20 cellular contexts compared by ENCODE assay signal in genomic region chr9:78014776-78015175, GRCh38. TPM values are rescaled to one million over a fixed set of nuclear protein-coding genes. Genes with fewer than 3 reads are reported as not detected.
DNase-seq lines count a peak whose midpoint lies in the region; ATAC-seq, FAIRE-seq and TF ChIP-seq lines count a peak whose summit lies in the region.
"Had no signal": no experiment of that assay in that cellular context is flagged by ENCODE, and none has a peak within 500 bp of the region (broad histone marks: within the 10 kb centered on the region; RNA-seq: fewer than 3 reads in every experiment).

No MANE protein-coding gene starts in this region.

- CTCF ChIA-PET in PC-9 (lab: Charles Lee): no interaction called here

- no peaks in the 10 kb centered on the region for H3K27me3 ChIP-seq in brain microvascular endothelial cell (replicated peaks)
- no peaks in the 10 kb centered on the region for H3K27me3 ChIP-seq in keratinocyte (ENCODE audit: control insufficient read depth, extremely low read depth, insufficient read depth, low read length)
- no peaks in the 10 kb centered on the region for H3K27me3 ChIP-seq in gastrocnemius medialis
- no peaks in the 10 kb centered on the region for H3K27me3 ChIP-seq in PC-9 (ENCODE audit: insufficient read depth, low read depth)

- TF ChIP-seq POLR2A in gastrocnemius medialis (IDR thresholded peaks at IDR 0.05): no peak

- H3K9me3 ChIP-seq in keratinocyte (ENCODE audit: control insufficient read depth, low read depth, low read length) (no peaks in the 10 kb centered on the region), gastrocnemius medialis (no peaks in the 10 kb centered on the region), PC-9 (ENCODE audit: insufficient read depth, low read depth) (no peaks in the 10 kb centered on the region)
- H3K9me3 ChIP-seq: mucosa of descending colon had no signal

- no peak for ATAC-seq in sciatic nerve
- no peak for ATAC-seq in HG03025 (IDR thresholded peaks at IDR 0.05; ENCODE audit: low FRiP score, unreplicated experiment)
- ATAC-seq in gastrocnemius medialis: no peak
- ATAC-seq: CD8-positive, alpha-beta T cell; left ventricle myocardium superior; mucosa of descending colon; stimulated activated effector memory CD8-positive, alpha-beta T cell treated with anti-CD3 and anti-CD28 coated beads, Interleukin-12 subunit alpha, Interleukin-12 subunit beta, amount 100 ng/mL, for 72 hours had no signal

- no peaks in the 10 kb centered on the region for H3F3A ChIP-seq in PC-9 (ENCODE audit: insufficient read depth, low read depth)

- H3K9ac ChIP-seq in keratinocyte (ENCODE audit: control insufficient read depth, extremely low read depth, insufficient read depth, low read length): no peak overlapping the region

- peaks cover 87% of the 10 kb centered on the region for H3K79me2 ChIP-seq in keratinocyte (ENCODE audit: control insufficient read depth, insufficient read depth, low read length)
- peaks cover 92% of the 10 kb centered on the region for H3K79me2 ChIP-seq in PC-9 (ENCODE audit: low read depth)

- H3K9me2 ChIP-seq in PC-9 (ENCODE audit: insufficient read depth): no peaks in the 10 kb centered on the region

- no peak for TF ChIP-seq CTCF in brain microvascular endothelial cell (IDR thresholded peaks at IDR 0.05; ENCODE audit: low read depth, low read length, missing control alignments)
- no peak for TF ChIP-seq CTCF in keratinocyte (optimal IDR thresholded peaks at IDR 0.05 in 1 of 3, IDR thresholded peaks at IDR 0.05 in 1 of 3, conservative IDR thresholded peaks at IDR 0.05 in 1 of 3; ENCODE audit: extremely low read depth in 1 of 3, insufficient read depth in 2 of 3, low read length in 3 of 3)
- no peak for TF ChIP-seq CTCF in gastrocnemius medialis (IDR thresholded peaks at IDR 0.05 in 4 of 5, conservative IDR thresholded peaks at IDR 0.05 in 1 of 5)
- TF ChIP-seq CTCF in PC-9 (conservative IDR thresholded peaks at IDR 0.05): no peak

- H3K9me1 ChIP-seq in keratinocyte (ENCODE audit: control insufficient read depth, extremely low read depth, insufficient read depth, low read length): peaks cover 2% of the 10 kb centered on the region

- H3K36me3 ChIP-seq in brain microvascular endothelial cell (replicated peaks) (no peaks in the 10 kb centered on the region), keratinocyte (ENCODE audit: control insufficient read depth in 2 of 2, extremely low read depth in 1 of 2, insufficient read depth in 2 of 2, low read length in 2 of 2) (no peaks in the 10 kb centered on the region), gastrocnemius medialis (no peaks in the 10 kb centered on the region), PC-9 (ENCODE audit: low read depth) (no peaks in the 10 kb centered on the region)

- H3K4me2 ChIP-seq in keratinocyte (ENCODE audit: control insufficient read depth, extremely low read depth, insufficient read depth, low read depth, low read length) (no peak overlapping the region), PC-9 (no peak overlapping the region)

- FAIRE-seq in keratinocyte (lab: Jason Lieb, UNC): peak; percentile 5

- DNase-seq in ELR (ENCODE audit: low read depth) (peak; percentile 61), MV-4-11 (lab: John Stamatoyannopoulos, UW) (peak; percentile 91), brain microvascular endothelial cell (peak; percentile 60), keratinocyte (ENCODE audit: low read depth, low spot score) (no peak), sciatic nerve (ENCODE audit: low spot score) (no peak), gastrocnemius medialis (no peak), PC-9 (no peak)
- DNase-seq: activated CD4-positive, alpha-beta memory T cell treated with anti-CD3 and anti-CD28 coated beads for 36 hours; activated T-cell treated with anti-CD3 and anti-CD28 coated beads, Interleukin-2, amount 50 U/mL, for 48 hours; CD8-positive, alpha-beta T cell; glutamatergic neuron; left ventricle myocardium superior; mucosa of descending colon; NCI-H524 treated with DMSO at 0.1 percent for 48 hours; SHP77 treated with DMSO at 0.1 percent for 48 hours; T-helper 1 cell had no signal

- peaks cover 5% of the 10 kb centered on the region for H3K4me1 ChIP-seq in keratinocyte (ENCODE audit: control insufficient read depth, extremely low read depth, insufficient read depth, low read length)
- H3K4me1 ChIP-seq in gastrocnemius medialis: peaks cover 24 to 36% of the 10 kb centered on the region in 2 donors
- no peaks in the 10 kb centered on the region for H3K4me1 ChIP-seq in PC-9 (replicated peaks; ENCODE audit: insufficient read depth)

- in situ Hi-C loops in brain microvascular endothelial cell (cut with HindIII; ENCODE audit: low pct_ligation_motif_present, low sequenced_read_pairs): no loop called here
- in situ Hi-C loops in gastrocnemius medialis (cut with MboI; ENCODE audit: low sequenced_read_pairs in 4 of 4): no loop called here

- H3K27ac ChIP-seq in brain microvascular endothelial cell (peak overlapping the region; percentile 56), keratinocyte (ENCODE audit: control insufficient read depth, insufficient read depth, low read length) (no peak overlapping the region), gastrocnemius medialis (no peak overlapping the region), PC-9 (no peak overlapping the region)
- H3K27ac ChIP-seq: epithelial cell of prostate, VCaP had no signal

- H2AFZ ChIP-seq in keratinocyte (ENCODE audit: control insufficient read depth, low read length) (no peak overlapping the region), PC-9 (no peak overlapping the region)

- no peak overlapping the region for H3K4me3 ChIP-seq in brain microvascular endothelial cell (ENCODE audit: low read depth, low read length)
- H3K4me3 ChIP-seq in keratinocyte (ENCODE audit: control insufficient read depth in 2 of 3, extremely low read depth in 1 of 3, insufficient read depth in 2 of 3, low read depth in 1 of 3, low read length in 3 of 3): no peak overlapping the region
- H3K4me3 ChIP-seq in gastrocnemius medialis: no peak overlapping the region
- no peak overlapping the region for H3K4me3 ChIP-seq in PC-9
- H3K4me3 ChIP-seq: mucosa of descending colon had no signal

- intact Hi-C loops in sciatic nerve (cut with DNase I) (no loop called here), gastrocnemius medialis (cut with DNase I; ENCODE audit: low total_unique reads) (no loop called here), PC-9 (cut with micrococcal nuclease; ENCODE audit: unreplicated experiment) (no loop called here)

- no peaks in the 10 kb centered on the region for H4K20me1 ChIP-seq in keratinocyte (ENCODE audit: control insufficient read depth, extremely low read depth, insufficient read depth, low read length)
- peaks cover 4% of the 10 kb centered on the region for H4K20me1 ChIP-seq in PC-9 (ENCODE audit: insufficient read depth)

- POLR2A ChIA-PET in PC-9 (lab: Charles Lee; ENCODE audit: unreplicated experiment): interaction anchor here (0.7 kb wide), 1 partner anchor 1515 kb away, joined by 6 read pairs; no protein-coding TSS in a partner anchor

- dilution Hi-C loops in keratinocyte (cut with MboI; ENCODE audit: extremely low pct_ligation_motif_present, low sequenced_read_pairs): no loop called here

- no TSS peak for BruUV-seq in PC-9 (replicated peaks; lab: Mats Ljungman, UMichigan)

RNA-seq across cellular contexts. Expression of gene GNAQ, which starts 16.8 kb away (rescaled TPM):
- 47.3 to 64.3 TPM (median 54.6 TPM) in 3 replicates for polyA plus RNA-seq in keratinocyte
- polyA plus RNA-seq in keratinocyte (2011; ENCODE audit: low read depth): 10.2 TPM
- 66.9 and 119 TPM in 2 replicates for polyA plus RNA-seq in keratinocyte (2011; cell fraction: cytosol; rRNA removed)
- polyA plus RNA-seq in keratinocyte (2011; cell fraction: nucleus; rRNA removed): 90.1 and 105 TPM in 2 replicates
- 16.3 and 33.8 TPM in 2 replicates for polyA plus RNA-seq in keratinocyte (2012; ENCODE audit: low replicate concordance)
- 19.6 to 213 TPM (median 101 TPM) in 3 replicates for polyA minus RNA-seq in keratinocyte
- 31.7 TPM for polyA minus RNA-seq in keratinocyte (2011; cell fraction: cytosol; rRNA and poly(A)+ RNA removed)
- 28.4 and 76.1 TPM in 2 replicates for polyA minus RNA-seq in keratinocyte (2011; cell fraction: nucleus; rRNA and poly(A)+ RNA removed)
- total RNA-seq in sciatic nerve (97.5 TPM), gastrocnemius medialis (10 to 100 TPM; 11.3 to 25.9 (median 18.7) TPM), PC-9 (2021) (51.6 and 53.5 TPM in 2 replicates)

Comparison
In these comparisons a context has a peak if more than half of its experiments do, and no peak if none do; other contexts are left out.
1. DNase-seq: peak in ELR (single experiment), MV-4-11 (single experiment) and brain microvascular endothelial cell (single experiment); none in keratinocyte (single experiment), sciatic nerve (single experiment), gastrocnemius medialis (0 of 2) and PC-9 (0 of 2).